38 cellular contexts compared by ENCODE assay signal in the genomic region with DNA sequence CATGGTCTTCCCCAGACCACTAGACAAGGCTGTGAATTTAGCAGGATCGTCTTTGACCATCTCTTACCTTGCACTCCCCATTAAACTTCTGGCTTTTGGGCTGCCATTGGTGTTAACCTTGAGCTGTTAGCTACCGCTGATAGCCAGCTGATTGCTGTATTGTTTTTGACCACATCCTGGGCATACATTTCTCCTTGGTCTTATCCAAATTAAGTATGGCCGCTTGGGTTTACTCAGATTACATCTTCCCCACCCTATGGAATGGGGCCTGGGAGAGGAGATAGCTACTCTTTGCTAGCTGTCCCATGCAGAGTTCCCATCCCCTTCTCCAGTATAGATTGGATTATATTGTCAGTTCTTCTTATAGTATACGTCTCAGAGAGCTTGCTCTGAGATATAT.
"Had no signal": no experiment of that assay in that cellular context is flagged by ENCODE, and none has a peak within 500 bp of the region (broad histone marks: within the 10 kb centered on the region; RNA-seq: fewer than 3 reads in every experiment).

No MANE protein-coding gene starts in this region.

- H3K9me3 ChIP-seq: adrenal gland, ascending aorta, body of pancreas, breast epithelium had no signal

- ATAC-seq: activated naive CD4-positive, alpha-beta T cell treated with anti-CD3 and anti-CD28 coated beads, Interleukin-2, amount 50 U/mL, for 72 hours; activated naive CD8-positive, alpha-beta T cell treated with anti-CD3 and anti-CD28 coated beads, Interleukin-2, amount 50 U/mL, for 24 hours; activated T-cell treated with anti-CD3 and anti-CD28 coated beads, Interleukin-2, amount 50 U/mL, for 4 hours; activated T-cell treated with anti-CD3 and anti-CD28 coated beads, Interleukin-2, amount 50 U/mL, for 72 hours; activated T-helper 17 cell treated with anti-CD3 and anti-CD28 coated beads, Interleukin-2, amount 50 U/mL, for 72 hours; body of pancreas had no signal

- H3K27ac ChIP-seq: adrenal gland, ascending aorta, body of pancreas, brain microvascular endothelial cell, breast epithelium, cardiac muscle cell had no signal

- H3K27me3 Mint-ChIP-seq: activated naive CD4-positive, alpha-beta T cell treated with anti-CD3 and anti-CD28 coated beads, Interleukin-2, amount 10 ng/mL, durations not matched to agents 7 days and 5 days; activated naive CD4-positive, alpha-beta T cell treated with anti-CD3 and anti-CD28 coated beads, Interleukin-2, amount 50 U/mL, for 24 hours; activated naive CD8-positive, alpha-beta T cell; activated naive CD8-positive, alpha-beta T cell treated with anti-CD3 and anti-CD28 coated beads for 36 hours; activated naive CD8-positive, alpha-beta T cell treated with anti-CD3 and anti-CD28 coated beads, Interleukin-2, amount 10 ng/mL, durations not matched to agents 7 days and 5 days; activated naive CD8-positive, alpha-beta T cell treated with anti-CD3 and anti-CD28 coated beads, Interleukin-2, amount 50 U/mL, for 24 hours; activated T-cell treated with anti-CD3 and anti-CD28 coated beads, Interleukin-2, amount 50 U/mL, for 24 hours; activated T-helper 17 cell treated with anti-CD3 and anti-CD28 coated beads, Interleukin-2, amount 50 U/mL, for 72 hours; brain; central memory CD8-positive, alpha-beta T cell had no signal

- H3K27me3 ChIP-seq: adrenal gland, ascending aorta, body of pancreas, brain microvascular endothelial cell, breast epithelium, cardiac muscle cell had no signal

- DNase-seq: activated effector memory CD4-positive, alpha-beta T cell treated with anti-CD3 and anti-CD28 coated beads, Interleukin-2, amount 50 U/mL, for 16 hours; activated effector memory CD4-positive, alpha-beta T cell treated with Interleukin-2 at 50 U/mL for 16 hours; activated gamma-delta T cell; activated gamma-delta T cell treated with Interleukin-2 at 50 U/mL for 16 hours; activated naive CD4-positive, alpha-beta T cell; activated naive CD4-positive, alpha-beta T cell treated with anti-CD3 and anti-CD28 coated beads for 36 hours; activated naive CD4-positive, alpha-beta T cell treated with anti-CD3 and anti-CD28 coated beads, Interleukin-2, amount 10 ng/mL, durations not matched to agents 7 days and 5 days; activated naive CD4-positive, alpha-beta T cell treated with anti-CD3 and anti-CD28 coated beads, Interleukin-2, amount 50 U/mL, for 16 hours; activated naive CD4-positive, alpha-beta T cell treated with Interleukin-2 at 50 U/mL for 16 hours; activated naive CD8-positive, alpha-beta T cell treated with anti-CD3 and anti-CD28 coated beads for 36 hours; activated naive CD8-positive, alpha-beta T cell treated with anti-CD3 and anti-CD28 coated beads, Interleukin-2, amount 10 ng/mL, durations not matched to agents 7 days and 5 days; activated naive CD8-positive, alpha-beta T cell treated with anti-CD3 and anti-CD28 coated beads, Interleukin-2, amount 50 U/mL, for 24 hours; activated T-cell treated with anti-CD3 and anti-CD28 coated beads, Interleukin-2, amount 50 U/mL, for 1 hour; activated T-cell treated with anti-CD3 and anti-CD28 coated beads, Interleukin-2, amount 50 U/mL, for 24 hours; activated T-cell treated with anti-CD3 and anti-CD28 coated beads, Interleukin-2, amount 50 U/mL, for 4 hours; activated T-cell treated with anti-CD3 and anti-CD28 coated beads, Interleukin-2, amount 50 U/mL, for 48 hours; activated T-cell treated with anti-CD3 and anti-CD28 coated beads, Interleukin-2, amount 50 U/mL, for 72 hours; adrenal gland; amniotic stem cell; amygdala; anterior cingulate cortex; aorta; body of pancreas; brain microvascular endothelial cell; caudate nucleus; central memory CD4-positive, alpha-beta T cell; cerebellar nuclear complex had no signal

- H3K4me1 ChIP-seq: adrenal gland, ascending aorta, body of pancreas, breast epithelium had no signal

- H3K9me3 Mint-ChIP-seq: activated naive CD4-positive, alpha-beta T cell treated with anti-CD3 and anti-CD28 coated beads for 36 hours; activated naive CD4-positive, alpha-beta T cell treated with anti-CD3 and anti-CD28 coated beads, Interleukin-2, amount 10 ng/mL, durations not matched to agents 7 days and 5 days; activated naive CD4-positive, alpha-beta T cell treated with anti-CD3 and anti-CD28 coated beads, Interleukin-2, amount 50 U/mL, for 24 hours; activated naive CD4-positive, alpha-beta T cell treated with anti-CD3 and anti-CD28 coated beads, Interleukin-2, amount 50 U/mL, for 72 hours; activated naive CD8-positive, alpha-beta T cell treated with anti-CD3 and anti-CD28 coated beads for 36 hours; activated naive CD8-positive, alpha-beta T cell treated with anti-CD3 and anti-CD28 coated beads, Interleukin-2, amount 10 ng/mL, durations not matched to agents 7 days and 5 days; activated naive CD8-positive, alpha-beta T cell treated with anti-CD3 and anti-CD28 coated beads, Interleukin-2, amount 50 U/mL, for 24 hours; activated T-cell treated with anti-CD3 and anti-CD28 coated beads, Interleukin-2, amount 50 U/mL, for 24 hours; activated T-cell treated with anti-CD3 and anti-CD28 coated beads, Interleukin-2, amount 50 U/mL, for 4 hours; activated T-cell treated with anti-CD3 and anti-CD28 coated beads, Interleukin-2, amount 50 U/mL, for 72 hours; activated T-helper 1 cell treated with anti-CD3 and anti-CD28 coated beads, Interleukin-12 subunit alpha, Interleukin-12 subunit beta, Interleukin-2, Interleukin-4 antibody, amounts not matched to agents 30 ng/mL and 10 ng/mL and 1 ng/mL, durations not matched to agents 14 hours and 24 hours and 36 hours; activated T-helper 17 cell treated with anti-CD3 and anti-CD28 coated beads, Interleukin-2, amount 50 U/mL, for 72 hours; activated T-helper 2 cell treated with anti-CD3 and anti-CD28 coated beads, Interferon-gamma antibody, Interleukin-2, Interleukin-4, amounts not matched to agents 10 μg/mL and 5 μg/mL and 100 μg/mL, durations not matched to agents 14 hours and 24 hours and 36 hours; brain; central memory CD8-positive, alpha-beta T cell had no signal

- H3K36me3 ChIP-seq: adrenal gland, ascending aorta, brain microvascular endothelial cell, breast epithelium, cardiac muscle cell had no signal

- H3K36me3 Mint-ChIP-seq: activated naive CD4-positive, alpha-beta T cell treated with anti-CD3 and anti-CD28 coated beads, Interleukin-2, amount 10 ng/mL, durations not matched to agents 7 days and 5 days; activated naive CD4-positive, alpha-beta T cell treated with anti-CD3 and anti-CD28 coated beads, Interleukin-2, amount 50 U/mL, for 24 hours; activated naive CD4-positive, alpha-beta T cell treated with anti-CD3 and anti-CD28 coated beads, Interleukin-2, amount 50 U/mL, for 72 hours; activated naive CD8-positive, alpha-beta T cell; activated naive CD8-positive, alpha-beta T cell treated with anti-CD3 and anti-CD28 coated beads for 36 hours; activated naive CD8-positive, alpha-beta T cell treated with anti-CD3 and anti-CD28 coated beads, Interleukin-2, amount 10 ng/mL, durations not matched to agents 7 days and 5 days; brain had no signal

- H3K4me1 Mint-ChIP-seq: activated naive CD4-positive, alpha-beta T cell treated with anti-CD3 and anti-CD28 coated beads, Interleukin-2, amount 10 ng/mL, durations not matched to agents 7 days and 5 days; activated naive CD4-positive, alpha-beta T cell treated with anti-CD3 and anti-CD28 coated beads, Interleukin-2, amount 50 U/mL, for 24 hours; activated naive CD8-positive, alpha-beta T cell treated with anti-CD3 and anti-CD28 coated beads for 36 hours; activated naive CD8-positive, alpha-beta T cell treated with anti-CD3 and anti-CD28 coated beads, Interleukin-2, amount 10 ng/mL, durations not matched to agents 7 days and 5 days; activated naive CD8-positive, alpha-beta T cell treated with anti-CD3 and anti-CD28 coated beads, Interleukin-2, amount 50 U/mL, for 24 hours; activated T-helper 17 cell treated with anti-CD3 and anti-CD28 coated beads, Interleukin-2, amount 50 U/mL, for 72 hours; brain; central memory CD8-positive, alpha-beta T cell had no signal

- H3K4me3 Mint-ChIP-seq: activated naive CD4-positive, alpha-beta T cell treated with anti-CD3 and anti-CD28 coated beads for 36 hours; activated naive CD4-positive, alpha-beta T cell treated with anti-CD3 and anti-CD28 coated beads, Interleukin-2, amount 10 ng/mL, durations not matched to agents 7 days and 5 days; activated naive CD4-positive, alpha-beta T cell treated with anti-CD3 and anti-CD28 coated beads, Interleukin-2, amount 50 U/mL, for 24 hours; activated naive CD8-positive, alpha-beta T cell; activated naive CD8-positive, alpha-beta T cell treated with anti-CD3 and anti-CD28 coated beads for 36 hours; activated naive CD8-positive, alpha-beta T cell treated with anti-CD3 and anti-CD28 coated beads, Interleukin-2, amount 10 ng/mL, durations not matched to agents 7 days and 5 days; activated naive CD8-positive, alpha-beta T cell treated with anti-CD3 and anti-CD28 coated beads, Interleukin-2, amount 50 U/mL, for 24 hours; activated T-cell treated with anti-CD3 and anti-CD28 coated beads, Interleukin-2, amount 50 U/mL, for 24 hours; activated T-cell treated with anti-CD3 and anti-CD28 coated beads, Interleukin-2, amount 50 U/mL, for 4 hours; activated T-cell treated with anti-CD3 and anti-CD28 coated beads, Interleukin-2, amount 50 U/mL, for 72 hours; activated T-helper 1 cell treated with anti-CD3 and anti-CD28 coated beads, Interleukin-12 subunit alpha, Interleukin-12 subunit beta, Interleukin-2, Interleukin-4 antibody, amounts not matched to agents 30 ng/mL and 10 ng/mL and 1 ng/mL, durations not matched to agents 14 hours and 24 hours and 36 hours; activated T-helper 17 cell treated with anti-CD3 and anti-CD28 coated beads, Interleukin-2, amount 50 U/mL, for 72 hours; brain; central memory CD8-positive, alpha-beta T cell had no signal

- H3K4me3 ChIP-seq: adrenal gland, ascending aorta, body of pancreas, breast epithelium, cardiac muscle cell had no signal

- H3K27ac Mint-ChIP-seq: activated naive CD4-positive, alpha-beta T cell treated with anti-CD3 and anti-CD28 coated beads for 36 hours; activated naive CD4-positive, alpha-beta T cell treated with anti-CD3 and anti-CD28 coated beads, Interleukin-2, amount 10 ng/mL, durations not matched to agents 7 days and 5 days; activated naive CD4-positive, alpha-beta T cell treated with anti-CD3 and anti-CD28 coated beads, Interleukin-2, amount 50 U/mL, for 24 hours; activated naive CD4-positive, alpha-beta T cell treated with anti-CD3 and anti-CD28 coated beads, Interleukin-2, amount 50 U/mL, for 72 hours; activated naive CD8-positive, alpha-beta T cell; activated naive CD8-positive, alpha-beta T cell treated with anti-CD3 and anti-CD28 coated beads for 36 hours; activated naive CD8-positive, alpha-beta T cell treated with anti-CD3 and anti-CD28 coated beads, Interleukin-2, amount 10 ng/mL, durations not matched to agents 7 days and 5 days; activated naive CD8-positive, alpha-beta T cell treated with anti-CD3 and anti-CD28 coated beads, Interleukin-2, amount 50 U/mL, for 24 hours; activated T-cell treated with anti-CD3 and anti-CD28 coated beads, Interleukin-2, amount 50 U/mL, for 24 hours; activated T-cell treated with anti-CD3 and anti-CD28 coated beads, Interleukin-2, amount 50 U/mL, for 72 hours; activated T-helper 1 cell treated with anti-CD3 and anti-CD28 coated beads, Interleukin-12 subunit alpha, Interleukin-12 subunit beta, Interleukin-2, Interleukin-4 antibody, amounts not matched to agents 30 ng/mL and 10 ng/mL and 1 ng/mL, durations not matched to agents 14 hours and 24 hours and 36 hours; activated T-helper 17 cell treated with anti-CD3 and anti-CD28 coated beads, Interleukin-2, amount 50 U/mL, for 72 hours; activated T-helper 2 cell treated with anti-CD3 and anti-CD28 coated beads, Interferon-gamma antibody, Interleukin-2, Interleukin-4, amounts not matched to agents 10 μg/mL and 5 μg/mL and 100 μg/mL, durations not matched to agents 14 hours and 24 hours and 36 hours; brain had no signal
